In genomic region chr3:186931487-186932280, GRCh38 we compare ENCODE assay signal across 8 cellular contexts. TPM values are rescaled to one million over a fixed set of nuclear protein-coding genes. Genes with fewer than 3 reads are reported as not detected.
A peak's percentile ranks its signal among the peaks of the same experiment; 100 is the strongest.
DNase-seq lines count a peak whose midpoint lies in the region; ATAC-seq, FAIRE-seq and TF ChIP-seq lines count a peak whose summit lies in the region.

No MANE protein-coding gene starts in this region.

- ATAC-seq in CD8-positive, alpha-beta T cell, result peak; percentile 54
- peak; percentile 37 for ATAC-seq in GM21528 (IDR thresholded peaks at IDR 0.05; ENCODE audit: low FRiP score, unreplicated experiment)

- intact Hi-C loops in CD8-positive, alpha-beta T cell (cut with DNase I, micrococcal nuclease), result loop anchor here (1.0 to 5.0 kb wide), 14 partner anchors 22 to 1009 kb away; partner anchors contain the start of genes DNAJB11 (in 1 of the 2), EIF4A2 (in 1 of the 2), RPL39L (in 1 of the 2) and TBCCD1 (in 1 of the 2)

- H3K9me3 ChIP-seq in CD8-positive, alpha-beta T cell (ENCODE audit: low read length), result no peaks in the 10 kb centered on the region
- H3K9me3 ChIP-seq in MM.1S (replicated peaks; ENCODE audit: insufficient read depth, low read length) (no peaks in the 10 kb centered on the region), mononuclear cell (ENCODE audit: low read depth, low read length) (no peaks in the 10 kb centered on the region)

- peak overlapping the region; percentile 95 for H3K27ac Mint-ChIP-seq in CD8-positive, alpha-beta T cell

- POLR2A ChIA-PET in CD8-positive, alpha-beta T cell (lab: Charles Lee), result interaction anchor here (0.7 to 3.5 kb wide), 23 partner anchors 9 to 150 kb away, joined by 3 to 39 read pairs (median 3); partner anchors contain the start of gene EIF4A2

- no peaks in the 10 kb centered on the region for H3K36me3 ChIP-seq in CD8-positive, alpha-beta T cell (ENCODE audit: insufficient read depth, low read length)
- H3K36me3 ChIP-seq in MM.1S (replicated peaks; ENCODE audit: insufficient read depth, low read length), result no peaks in the 10 kb centered on the region

- H3K9me2 ChIP-seq in MM.1S (replicated peaks; ENCODE audit: insufficient read depth, low read length), result no peaks in the 10 kb centered on the region

- H3K9me3 Mint-ChIP-seq in CD8-positive, alpha-beta T cell, result no peaks in the 10 kb centered on the region

- H3K9ac ChIP-seq in MM.1S (ENCODE audit: low read length), result peak overlapping the region; percentile 56; the same call in 1 of the 2 replicates

- peak overlapping the region; percentile 99 for H3K4me3 Mint-ChIP-seq in CD8-positive, alpha-beta T cell

- CTCF ChIA-PET in CD8-positive, alpha-beta T cell (lab: Charles Lee), result interaction anchor here (0.6 to 8.9 kb wide), 35 partner anchors 8 to 317 kb away, joined by 3 to 120 read pairs (median 4); no protein-coding TSS in a partner anchor

- H3K27ac ChIP-seq in CD8-positive, alpha-beta T cell (ENCODE audit: low read depth, low read length), result peak overlapping the region; percentile 83
- H3K27ac ChIP-seq in MM.1S (ENCODE audit: low read length), result peak overlapping the region; percentile 60

- H3K4me2 ChIP-seq in MM.1S (ENCODE audit: low read depth, low read length), result peak overlapping the region; percentile 87

- H3K4me3 ChIP-seq in CD8-positive, alpha-beta T cell (ENCODE audit: low read depth, low read length), result peak overlapping the region; percentile 83
- H3K4me3 ChIP-seq in MM.1S (ENCODE audit: low read length) (peak overlapping the region; percentile 97), mononuclear cell (ENCODE audit: low read length) (peak overlapping the region; percentile 88)

- peaks cover 44% of the 10 kb centered on the region for H3K36me3 Mint-ChIP-seq in CD8-positive, alpha-beta T cell

- H3K4me1 Mint-ChIP-seq in CD8-positive, alpha-beta T cell (ENCODE audit: low read depth), result peaks cover 43% of the 10 kb centered on the region

- H3K27me3 ChIP-seq in CD8-positive, alpha-beta T cell (ENCODE audit: insufficient read depth, low read length), result no peaks in the 10 kb centered on the region
- H3K27me3 ChIP-seq in MM.1S (replicated peaks; ENCODE audit: insufficient read depth, low read length) (0 out of 2 replicates have a peak, but pooled peaks cover 7% of the 10 kb centered on the region), mononuclear cell (ENCODE audit: insufficient read depth, low read length) (no peaks in the 10 kb centered on the region)

- TF ChIP-seq CTCF in CD8-positive, alpha-beta T cell (IDR thresholded peaks at IDR 0.05), result no peak
- no peak for TF ChIP-seq CTCF in MM.1S (IDR thresholded peaks at IDR 0.05; ENCODE audit: low read length)

- DNase-seq in CD8-positive, alpha-beta T cell, result peak; percentile 41 to 85 (median 68)
- DNase-seq in MM.1S, result peak; percentile 66
- DNase-seq in activated CD4-positive, alpha-beta T cell treated with anti-CD3 and anti-CD28 coated beads, Interleukin-2, amount 50 U/mL, for 48 hours, result peak; percentile 71 to 80
- peak; percentile 11 for DNase-seq in effector CD8-positive, alpha-beta T cell (lab: John Stamatoyannopoulos, UW)
- peak; percentile 30 to 42 for DNase-seq in stimulated activated CD8-positive, alpha-beta memory T cell treated with anti-CD3 and anti-CD28 coated beads, Interleukin-7, amount 100 ng/mL, for 1 hour (ENCODE audit: low read depth in 2 of 2)
- no peak for DNase-seq in H54 (ENCODE audit: insufficient read length, low spot score)

- no peaks in the 10 kb centered on the region for H3K27me3 Mint-ChIP-seq in CD8-positive, alpha-beta T cell (ENCODE audit: low read depth)

- peaks cover 17% of the 10 kb centered on the region for H3K4me1 ChIP-seq in CD8-positive, alpha-beta T cell (ENCODE audit: insufficient read depth, low read length)
- H3K4me1 ChIP-seq in MM.1S (ENCODE audit: low read length) (peaks cover 8% of the 10 kb centered on the region; the same call in 1 of the 2 replicates), mononuclear cell (ENCODE audit: insufficient read depth, low read length) (peaks cover 28% of the 10 kb centered on the region)

- no peak for FAIRE-seq in H54 (lab: Jason Lieb, UNC)

- H4K20me1 ChIP-seq in MM.1S (ENCODE audit: insufficient read depth, low read length), result no peaks in the 10 kb centered on the region

- H3K79me2 ChIP-seq in MM.1S (ENCODE audit: low read length), result peaks cover 54% of the 10 kb centered on the region

- H3F3A ChIP-seq in MM.1S (ENCODE audit: insufficient read depth, low read length), result peaks cover 13% of the 10 kb centered on the region

- no peak for TF ChIP-seq POLR2A in H54 (IDR thresholded peaks at IDR 0.05; ENCODE audit: low read depth, low read length)

- H2AFZ ChIP-seq in MM.1S (ENCODE audit: low read length), result peak overlapping the region; percentile 61

RNA-seq across cellular contexts. Expression of gene ST6GAL1, which starts 1.4 kb away (rescaled TPM):
- 10 to 100 TPM; 23.1 to 28.5 TPM for total RNA-seq in CD8-positive, alpha-beta T cell
- total RNA-seq in mononuclear cell, result 38.8 TPM
